Comparison of ENCODE assay signal across 1 cellular context in genomic region chr4:36348403-36348938, GRCh38.
TF ChIP-seq lines count a peak whose summit lies in the region.

No MANE protein-coding gene starts in this region.

TF ChIP-seq in GM12878, 131 proteins besides CTCF, POLR2A, EP300 and RAD21 (continued from another document and continues in another):
- TF ChIP-seq CUX1 (IDR thresholded peaks at IDR 0.05; ENCODE audit: insufficient replicate concordance, low read depth, low read length): no peak
- no peak for TF ChIP-seq SRF (IDR thresholded peaks at IDR 0.05; ENCODE audit: low read depth in 2 of 2, low read length in 2 of 2)
- peak; percentile 84 for TF ChIP-seq PKNOX1 (IDR thresholded peaks at IDR 0.05)
- TF ChIP-seq CBX3 (IDR thresholded peaks at IDR 0.05; ENCODE audit: borderline replicate concordance, low read depth): no peak
- no peak for TF ChIP-seq ZNF207 (IDR thresholded peaks at IDR 0.05; ENCODE audit: borderline replicate concordance)
- TF ChIP-seq LARP7 (IDR thresholded peaks at IDR 0.05): no peak
- TF ChIP-seq EZH2 (IDR thresholded peaks at IDR 0.05; ENCODE audit: borderline replicate concordance, control insufficient read depth, low read depth, low read length): no peak
- 0 out of 2 replicates have a peak, but pooled peaks have one; percentile 38 for TF ChIP-seq CBFB (IDR thresholded peaks at IDR 0.05; ENCODE audit: low read depth)
- no peak for TF ChIP-seq HDGF (IDR thresholded peaks at IDR 0.05)
- TF ChIP-seq IKZF2 (IDR thresholded peaks at IDR 0.05): peak; percentile 72 to 82
- TF ChIP-seq SMC3 (IDR thresholded peaks at IDR 0.05; ENCODE audit: borderline replicate concordance, low read length): peak; percentile 24; the same call in 1 of the 2 replicates
- TF ChIP-seq HCFC1 (IDR thresholded peaks at IDR 0.05; ENCODE audit: low read length): no peak
- 0 out of 2 replicates have a peak, but pooled peaks have one; percentile 2 for TF ChIP-seq MEF2A (IDR thresholded peaks at IDR 0.05; ENCODE audit: insufficient read depth, low read depth, low read length)
- no peak for TF ChIP-seq SIN3A (IDR thresholded peaks at IDR 0.05; ENCODE audit: low read depth, low read length)
- no peak for TF ChIP-seq ZNF24 (IDR thresholded peaks at IDR 0.05)
- peak; percentile 81 for TF ChIP-seq PAX5 (IDR thresholded peaks at IDR 0.05; ENCODE audit: borderline replicate concordance, low read depth, low read length)
- TF ChIP-seq GABPA (IDR thresholded peaks at IDR 0.05; ENCODE audit: low read depth): 0 out of 2 replicates have a peak, but pooled peaks have one; percentile 37
- no peak for TF ChIP-seq USF2 (IDR thresholded peaks at IDR 0.05; ENCODE audit: borderline replicate concordance, low read depth, low read length)
- no peak; the same call in 1 of the 2 replicates for TF ChIP-seq STAT3 (IDR thresholded peaks at IDR 0.05; ENCODE audit: low read depth, low read length)
- no peak for TF ChIP-seq USF1 (IDR thresholded peaks at IDR 0.05; ENCODE audit: borderline replicate concordance, extremely low read length, insufficient read depth, low read depth, low read length)
- TF ChIP-seq CREM (IDR thresholded peaks at IDR 0.05; ENCODE audit: low read depth): peak; percentile 78
- no peak for TF ChIP-seq ZSCAN29 (IDR thresholded peaks at IDR 0.05)
- peak; percentile 81 for TF ChIP-seq IKZF1 (conservative IDR thresholded peaks at IDR 0.05)
- TF ChIP-seq SKIL (IDR thresholded peaks at IDR 0.05; ENCODE audit: low read depth, poor library complexity, severe bottlenecking): peak; percentile 55
- TF ChIP-seq WRNIP1 (IDR thresholded peaks at IDR 0.05; ENCODE audit: borderline replicate concordance, low read depth, low read length): no peak
- TF ChIP-seq ZNF384 (IDR thresholded peaks at IDR 0.05; ENCODE audit: borderline replicate concordance, low read depth, low read length): no peak
- TF ChIP-seq EED (IDR thresholded peaks at IDR 0.05; ENCODE audit: low read depth): peak; percentile 62; the same call in 1 of the 2 replicates
- TF ChIP-seq ATF7 (IDR thresholded peaks at IDR 0.05; ENCODE audit: low read depth): peak; percentile 84
- TF ChIP-seq ZBTB33 (IDR thresholded peaks at IDR 0.05): no peak
- no peak for TF ChIP-seq TAF1 (IDR thresholded peaks at IDR 0.05; ENCODE audit: borderline replicate concordance, low read depth, low read length)
- TF ChIP-seq CBX5 (IDR thresholded peaks at IDR 0.05; ENCODE audit: low read depth): peak; percentile 72; the same call in 1 of the 2 replicates
- TF ChIP-seq REST (IDR thresholded peaks at IDR 0.05; ENCODE audit: low read depth, low read length): no peak
- TF ChIP-seq NFXL1 (IDR thresholded peaks at IDR 0.05; ENCODE audit: borderline replicate concordance): no peak
- peak; percentile 17; the same call in 1 of the 2 replicates for TF ChIP-seq MLLT1 (IDR thresholded peaks at IDR 0.05)
- TF ChIP-seq ZNF217 (IDR thresholded peaks at IDR 0.05): no peak
- TF ChIP-seq POLR2AphosphoS2 (IDR thresholded peaks at IDR 0.05; ENCODE audit: low read depth, low read length): no peak
- TF ChIP-seq E2F4 (IDR thresholded peaks at IDR 0.05; ENCODE audit: low read depth, low read length): no peak
- no peak for TF ChIP-seq TCF3 (IDR thresholded peaks at IDR 0.05; ENCODE audit: borderline replicate concordance, insufficient read depth, low read depth, low read length)
- no peak for TF ChIP-seq SPI1 (IDR thresholded peaks at IDR 0.05; ENCODE audit: borderline replicate concordance, insufficient read depth, low read depth, low read length)
- no peak for TF ChIP-seq NFYA (IDR thresholded peaks at IDR 0.05; ENCODE audit: borderline replicate concordance, low read depth, low read length)
- no peak for TF ChIP-seq SP1 (IDR thresholded peaks at IDR 0.05; ENCODE audit: low read depth, low read length)
